Comparison of ENCODE assay signal across 14 cellular contexts in genomic region chr11:65932558-65932919, GRCh38. TPM values are rescaled to one million over a fixed set of nuclear protein-coding genes. Genes with fewer than 3 reads are reported as not detected.
A peak's percentile ranks its signal among the peaks of the same experiment; 100 is the strongest.
DNase-seq lines count a peak whose midpoint lies in the region; ATAC-seq and TF ChIP-seq lines count a peak whose summit lies in the region.
"Had no signal": no experiment of that assay in that cellular context is flagged by ENCODE, and none has a peak within 500 bp of the region (broad histone marks: within the 10 kb centered on the region; RNA-seq: fewer than 3 reads in every experiment).

No MANE protein-coding gene starts in this region.

- H3K4me3 ChIP-seq in DND-41 (ENCODE audit: low read depth in 1 of 2, low read length in 2 of 2) (no peak overlapping the region), HUES6 (ENCODE audit: low read depth, low read length) (peak overlapping the region; percentile 39), SK-N-SH (ENCODE audit: low read depth in 2 of 2, low read length in 1 of 2) (no peak overlapping the region)
- H3K4me3 ChIP-seq: SK-N-MC had no signal

- H4K20me1 ChIP-seq in DND-41 (ENCODE audit: insufficient read depth, low read length) = no peaks in the 10 kb centered on the region
- no peaks in the 10 kb centered on the region for H4K20me1 ChIP-seq in SK-N-SH (ENCODE audit: insufficient read depth)

- H3K36me3 ChIP-seq in DND-41 (ENCODE audit: insufficient read depth, low read length) (no peaks in the 10 kb centered on the region), HUES6 (ENCODE audit: control insufficient read depth, insufficient read depth, low read length) (no peaks in the 10 kb centered on the region), SK-N-SH (replicated peaks in 1 of 2; ENCODE audit: control insufficient read depth in 1 of 2, insufficient read depth in 2 of 2, low read length in 1 of 2) (peaks cover 0 to 2% of the 10 kb centered on the region in 2 experiments)

- WGBS in SK-N-SH (ENCODE audit: low lambda C conversion rate) = 68% methylated on average over 9 of the region's 9 CpGs

- no peak for DNase-seq in DND-41
- DNase-seq in SK-N-SH = no peak
- DNase-seq in foreskin keratinocyte = peak in 1 of 2 donors; percentile 3
- DNase-seq in COR-L47 (lab: John Stamatoyannopoulos, UW) = no peak
- no peak for DNase-seq in cerebellar cortex (ENCODE audit: low spot score)
- DNase-seq in T-helper 2 cell = no peak
- DNase-seq: effector memory CD8-positive, alpha-beta T cell; naive B cell; NCI-H1436; stimulated activated naive CD4-positive, alpha-beta T cell treated with Interleukin-2 at 50 U/mL for 16 hours had no signal

- H3K79me2 ChIP-seq in DND-41 (ENCODE audit: insufficient read depth, low read length) = no peaks in the 10 kb centered on the region
- no peaks in the 10 kb centered on the region for H3K79me2 ChIP-seq in SK-N-SH (ENCODE audit: insufficient read depth)

- no peak for TF ChIP-seq RAD21 in SK-N-SH (IDR thresholded peaks at IDR 0.05; ENCODE audit: low read length)

- peaks cover 23% of the 10 kb centered on the region for H3K4me1 ChIP-seq in DND-41 (ENCODE audit: insufficient read depth, low read length)
- peaks cover 23% of the 10 kb centered on the region for H3K4me1 ChIP-seq in HUES6 (ENCODE audit: control insufficient read depth, insufficient read depth, low read length)
- H3K4me1 ChIP-seq in SK-N-SH (ENCODE audit: control insufficient read depth in 1 of 2, insufficient read depth in 2 of 2, low read depth in 1 of 2, low read length in 1 of 2) = peaks cover 0 to 3% of the 10 kb centered on the region in 2 experiments; a peak in 1 of 4 replicates
- no peaks in the 10 kb centered on the region for H3K4me1 ChIP-seq in foreskin keratinocyte

- H3K27me3 ChIP-seq in DND-41 (ENCODE audit: insufficient read depth, low read length, poor library complexity) (peaks cover 3% of the 10 kb centered on the region), HUES6 (ENCODE audit: control insufficient read depth, insufficient read depth, low read length) (no peaks in the 10 kb centered on the region), SK-N-SH (ENCODE audit: insufficient read depth) (no peaks in the 10 kb centered on the region), foreskin keratinocyte (peaks cover 3% of the 10 kb centered on the region)

- CTCF ChIA-PET in SK-N-SH (lab: Yijun Ruan, JAX) = interaction anchor here (1.0 to 4.0 kb wide), 4 partner anchors 11 to 48 kb away, joined by 3 to 22 read pairs (median 6); partner anchors contain the start of genes CCDC85B and FIBP

- POLR2A ChIA-PET in SK-N-SH (lab: Yijun Ruan, JAX) = no interaction called here

- no peak for TF ChIP-seq CTCF in DND-41 (IDR thresholded peaks at IDR 0.05; ENCODE audit: borderline replicate concordance, extremely low read depth, low read length, poor library complexity, severe bottlenecking)
- no peak; the same call in 1 of the 2 replicates for TF ChIP-seq CTCF in SK-N-SH (IDR thresholded peaks at IDR 0.05)
- peak; percentile 49 for TF ChIP-seq CTCF in foreskin keratinocyte (conservative IDR thresholded peaks at IDR 0.05)

- H3K9me3 ChIP-seq in DND-41 (ENCODE audit: insufficient read depth, low read length, severe bottlenecking) (no peaks in the 10 kb centered on the region), HUES6 (ENCODE audit: control insufficient read depth, insufficient read depth, low read depth, low read length) (no peaks in the 10 kb centered on the region), SK-N-SH (no peaks in the 10 kb centered on the region)

- no peak for TF ChIP-seq EP300 in SK-N-SH (IDR thresholded peaks at IDR 0.05; ENCODE audit: borderline replicate concordance in 1 of 2, low read depth in 1 of 2, low read length in 1 of 2)

- H3K4me2 ChIP-seq in DND-41 (ENCODE audit: insufficient read depth, low read length) (no peak overlapping the region), SK-N-SH (no peak overlapping the region)

- ATAC-seq in DND-41 (ENCODE audit: insufficient read depth, low read depth) = no peak
- ATAC-seq in foreskin keratinocyte = peak; percentile 51
- no peak for ATAC-seq in HG02759 (IDR thresholded peaks at IDR 0.05; ENCODE audit: unreplicated experiment)
- ATAC-seq: activated naive CD4-positive, alpha-beta T cell treated with anti-CD3 and anti-CD28 coated beads, Interleukin-2, amount 50 U/mL, for 72 hours; effector memory CD8-positive, alpha-beta T cell had no signal

- H3K9me2 ChIP-seq in SK-N-SH = no peaks in the 10 kb centered on the region

- no peak overlapping the region for H3K27ac ChIP-seq in DND-41 (ENCODE audit: low read length)
- no peak overlapping the region for H3K27ac ChIP-seq in HUES6 (ENCODE audit: low read depth, low read length)
- H3K27ac ChIP-seq in SK-N-SH (ENCODE audit: low read depth in 2 of 2, low read length in 1 of 2) = no peak overlapping the region
- no peak overlapping the region for H3K27ac ChIP-seq in foreskin keratinocyte
- H3K27ac ChIP-seq: SK-N-MC had no signal

- H3F3A ChIP-seq in SK-N-SH (replicated peaks; ENCODE audit: insufficient read depth) = peaks cover 9% of the 10 kb centered on the region

- H3K9ac ChIP-seq in DND-41 (ENCODE audit: low read depth, low read length) = no peak overlapping the region
- H3K9ac ChIP-seq in HUES6 (ENCODE audit: low read length) = no peak overlapping the region
- no peak overlapping the region for H3K9ac ChIP-seq in SK-N-SH

- H2AFZ ChIP-seq in DND-41 (ENCODE audit: low read depth, low read length) (0 out of 2 replicates have a peak overlapping the region, but pooled peaks have one; percentile 47), SK-N-SH (ENCODE audit: low read depth) (peak overlapping the region; percentile 57; the same call in 1 of the 2 replicates)

TF ChIP-seq in SK-N-SH, 30 proteins besides CTCF, POLR2A, EP300 and RAD21:
- no peak for TF ChIP-seq FOXJ3 (CRISPR knock-in tag; IDR thresholded peaks at IDR 0.05)
- TF ChIP-seq, protein P1, sequence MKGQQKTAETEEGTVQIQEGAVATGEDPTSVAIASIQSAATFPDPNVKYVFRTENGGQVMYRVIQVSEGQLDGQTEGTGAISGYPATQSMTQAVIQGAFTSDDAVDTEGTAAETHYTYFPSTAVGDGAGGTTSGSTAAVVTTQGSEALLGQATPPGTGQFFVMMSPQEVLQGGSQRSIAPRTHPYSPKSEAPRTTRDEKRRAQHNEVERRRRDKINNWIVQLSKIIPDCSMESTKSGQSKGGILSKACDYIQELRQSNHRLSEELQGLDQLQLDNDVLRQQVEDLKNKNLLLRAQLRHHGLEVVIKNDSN (IDR thresholded peaks at IDR 0.05; ENCODE audit: borderline replicate concordance, low read depth) = peak; percentile 70

RNA-seq across cellular contexts. Expression of gene TSGA10IP, which starts 12.7 kb away (rescaled TPM):
- polyA plus RNA-seq in SK-N-SH (2012; rRNA removed) (not detected in 2 replicates), foreskin keratinocyte (not detected in 2 replicates)
- polyA plus RNA-seq in SK-N-SH (2012; cell fraction: cytosol; rRNA removed) = 0.01 TPM in 1 of 2 replicates, not detected in the other
- 0.15 TPM in 1 of 2 replicates, not detected in the other for polyA plus RNA-seq in SK-N-SH (2012; cell fraction: nucleus; rRNA removed)
- total RNA-seq in foreskin keratinocyte = not detected in 2 replicates
- total RNA-seq: activated naive CD4-positive, alpha-beta T cell treated with anti-CD3 and anti-CD28 coated beads, Interleukin-2, amount 50 U/mL, for 72 hours had no signal

RNA-seq across cellular contexts. Expression of gene DRAP1, which starts 13.3 kb away (rescaled TPM):
- polyA plus RNA-seq in SK-N-SH (2012; rRNA removed) (309 and 464 TPM in 2 replicates), foreskin keratinocyte (424 and 432 TPM in 2 replicates)
- 339 and 481 TPM in 2 replicates for polyA plus RNA-seq in SK-N-SH (2012; cell fraction: cytosol; rRNA removed)
- 288 and 476 TPM in 2 replicates for polyA plus RNA-seq in SK-N-SH (2012; cell fraction: nucleus; rRNA removed)
- total RNA-seq in foreskin keratinocyte = 284 and 286 TPM in 2 replicates

RNA-seq across cellular contexts. Expression of gene C11orf68, which starts 13.7 kb away (rescaled TPM):
- polyA plus RNA-seq in SK-N-SH (2012; rRNA removed) = 54.4 and 65.3 TPM in 2 replicates
- 23.7 and 37.0 TPM in 2 replicates for polyA plus RNA-seq in SK-N-SH (2012; cell fraction: cytosol; rRNA removed)
- polyA plus RNA-seq in SK-N-SH (2012; cell fraction: nucleus; rRNA removed) = 54.3 and 73.9 TPM in 2 replicates
- 40.5 and 41.7 TPM in 2 replicates for total RNA-seq in foreskin keratinocyte
- 63.3 and 69.0 TPM in 2 replicates for polyA plus RNA-seq in foreskin keratinocyte

RNA-seq across cellular contexts. Expression of gene SART1, which starts 29.0 kb away (rescaled TPM):
- polyA plus RNA-seq in SK-N-SH (2012; rRNA removed) (39.2 and 73.6 TPM in 2 replicates), foreskin keratinocyte (65.2 and 68.0 TPM in 2 replicates)
- 37.0 and 42.0 TPM in 2 replicates for polyA plus RNA-seq in SK-N-SH (2012; cell fraction: cytosol; rRNA removed)
- polyA plus RNA-seq in SK-N-SH (2012; cell fraction: nucleus; rRNA removed) = 77.9 and 98.0 TPM in 2 replicates
- 44.9 and 52.0 TPM in 2 replicates for total RNA-seq in foreskin keratinocyte

RNA-seq across cellular contexts. Expression of gene FOSL1, which starts 32.4 kb away (rescaled TPM):
- polyA plus RNA-seq in SK-N-SH (2012; rRNA removed) (17.9 and 30.1 TPM in 2 replicates), foreskin keratinocyte (199 and 204 TPM in 2 replicates)
- 18.1 and 21.6 TPM in 2 replicates for polyA plus RNA-seq in SK-N-SH (2012; cell fraction: cytosol; rRNA removed)
- 28.3 and 39.9 TPM in 2 replicates for polyA plus RNA-seq in SK-N-SH (2012; cell fraction: nucleus; rRNA removed)
- 127 and 153 TPM in 2 replicates for total RNA-seq in foreskin keratinocyte
